1 cellular context compared by ENCODE assay signal in genomic region chr6:153131037-153131981, GRCh38.
TF ChIP-seq lines count a peak whose summit lies in the region.

Gene RGS17 (minus strand): TSS chr6:153131282. CDS start chr6:153044018, 87,264 bp downstream.

TF ChIP-seq in A549, 52 proteins besides CTCF, POLR2A, EP300 and RAD21 (continued from another document):
- no peak for TF ChIP-seq PBX3 (IDR thresholded peaks at IDR 0.05)
- TF ChIP-seq JUN (IDR thresholded peaks at IDR 0.05), result peak in 1 of 2 experiments; percentile 45; a peak in 3 of 5 replicates
- no peak for TF ChIP-seq HES2 (IDR thresholded peaks at IDR 0.05)
- TF ChIP-seq MAFK (IDR thresholded peaks at IDR 0.05; ENCODE audit: partially characterized antibody), result no peak
- no peak for TF ChIP-seq CHD2 (IDR thresholded peaks at IDR 0.05; ENCODE audit: low read length, partially characterized antibody)
- no peak for TF ChIP-seq FOSL2 (IDR thresholded peaks at IDR 0.05)
- no peak for TF ChIP-seq FOSL2 (CRISPR knock-in tag; IDR thresholded peaks at IDR 0.05)
- TF ChIP-seq FOSB (CRISPR knock-in tag; IDR thresholded peaks at IDR 0.05), result no peak
- TF ChIP-seq NFE2L2 (conservative IDR thresholded peaks at IDR 0.05; ENCODE audit: low read length), result no peak
- TF ChIP-seq HOXB5 (CRISPR knock-in tag; IDR thresholded peaks at IDR 0.05), result no peak
- no peak for TF ChIP-seq KDM1A (IDR thresholded peaks at IDR 0.05; ENCODE audit: low read depth)
